14 cellular contexts compared by ENCODE assay signal in genomic region chr2:16260041-16260440, GRCh38.
DNase-seq lines count a peak whose midpoint lies in the region; ATAC-seq and TF ChIP-seq lines count a peak whose summit lies in the region.
"Had no signal": no experiment of that assay in that cellular context is flagged by ENCODE, and none has a peak within 500 bp of the region (broad histone marks: within the 10 kb centered on the region; RNA-seq: fewer than 3 reads in every experiment).

No MANE protein-coding gene starts in this region.

- no peaks in the 10 kb centered on the region for H3K27me3 ChIP-seq in WERI-Rb-1 (ENCODE audit: insufficient read depth, low read depth, severe bottlenecking)
- H3K27me3 ChIP-seq in hepatocyte = no peaks in the 10 kb centered on the region
- no peaks in the 10 kb centered on the region for H3K27me3 ChIP-seq in psoas muscle (ENCODE audit: insufficient read depth in 3 of 3, low read length in 2 of 3)

- WGBS in hepatocyte (ENCODE audit: low lambda C conversion rate, missing lambda C conversion rate) = 55% methylated on average over 4 of the region's 4 CpGs
- 20 to 31% (median 25%) methylated on average over 4 of the region's 4 CpGs for WGBS in psoas muscle, 3 donors

- H3K9me3 ChIP-seq in WERI-Rb-1 (ENCODE audit: severe bottlenecking) = no peaks in the 10 kb centered on the region
- no peaks in the 10 kb centered on the region for H3K9me3 ChIP-seq in hepatocyte (ENCODE audit: low read depth)
- no peaks in the 10 kb centered on the region for H3K9me3 ChIP-seq in psoas muscle

- H3K27ac ChIP-seq in WERI-Rb-1 (no peak overlapping the region), hepatocyte (no peak overlapping the region), psoas muscle (no peak overlapping the region)
- H3K27ac ChIP-seq: C4-2B had no signal

- H3K9me2 ChIP-seq in hepatocyte (replicated peaks; ENCODE audit: insufficient read depth) = no peaks in the 10 kb centered on the region

- no peak overlapping the region for H3K4me2 ChIP-seq in hepatocyte
- H3K4me2 ChIP-seq: GM23338 had no signal

- TF ChIP-seq CTCF in WERI-Rb-1 (IDR thresholded peaks at IDR 0.05; ENCODE audit: low read depth, low read length) (no peak), hepatocyte (IDR thresholded peaks at IDR 0.05; ENCODE audit: poor library complexity) (no peak), psoas muscle (IDR thresholded peaks at IDR 0.05) (no peak)

- H4K20me1 ChIP-seq in hepatocyte (ENCODE audit: insufficient read depth, poor library complexity, severe bottlenecking) = no peaks in the 10 kb centered on the region

- H3K4me1 ChIP-seq in hepatocyte (ENCODE audit: insufficient read depth) (no peaks in the 10 kb centered on the region), psoas muscle (no peaks in the 10 kb centered on the region)

- H3K4me3 ChIP-seq in WERI-Rb-1 (ENCODE audit: low read depth, low read length) (no peak overlapping the region), hepatocyte (no peak overlapping the region), psoas muscle (no peak overlapping the region)
- H3K4me3 ChIP-seq: GM23338 had no signal

- no peak overlapping the region for H2AFZ ChIP-seq in hepatocyte
- H2AFZ ChIP-seq: GM23338 had no signal

- peak; percentile 19 for DNase-seq in NCI-H82 (lab: John Stamatoyannopoulos, UW)
- DNase-seq in NCI-H82 treated with DMSO at 0.1 percent for 48 hours (lab: John Stamatoyannopoulos, UW; ENCODE audit: unreplicated experiment) = no peak
- DNase-seq in WERI-Rb-1 = peak; percentile 46
- peak; percentile 26 for DNase-seq in hepatocyte (ENCODE audit: low spot score)
- no peak for DNase-seq in psoas muscle
- no peak for DNase-seq in left lobe of liver (ENCODE audit: low spot score)
- DNase-seq: CD4-positive, alpha-beta memory T cell; DND-41; GDM1; H9 had no signal

- no peaks in the 10 kb centered on the region for H3K36me3 ChIP-seq in WERI-Rb-1
- no peaks in the 10 kb centered on the region for H3K36me3 ChIP-seq in hepatocyte (replicated peaks; ENCODE audit: insufficient read depth, low read depth)
- no peaks in the 10 kb centered on the region for H3K36me3 ChIP-seq in psoas muscle (ENCODE audit: insufficient read depth in 1 of 2, low read depth in 1 of 2)

- intact Hi-C loops in psoas muscle (cut with DNase I) = no loop called here

- no peaks in the 10 kb centered on the region for H3K79me2 ChIP-seq in hepatocyte

- ATAC-seq in psoas muscle (peak; percentile 33 to 87 (median 52)), GM19452 (IDR thresholded peaks at IDR 0.05; ENCODE audit: unreplicated experiment) (no peak), left lobe of liver (no peak), GM21390 (IDR thresholded peaks at IDR 0.05; ENCODE audit: unreplicated experiment) (no peak)
- ATAC-seq: GM23338 had no signal

Comparison
In these comparisons a context has a peak if more than half of its experiments do, and no peak if none do; other contexts are left out.
1. DNase-seq: peak in NCI-H82 (single experiment), WERI-Rb-1 (single experiment) and hepatocyte (single experiment); none in NCI-H82 treated with DMSO at 0.1 percent for 48 hours (single experiment), psoas muscle (0 of 2) and left lobe of liver (single experiment).
2. ATAC-seq: peak in psoas muscle (4 of 4); none in GM19452 (single experiment), left lobe of liver (single experiment) and GM21390 (single experiment).